Comparison of ENCODE assay signal across 14 cellular contexts in genomic region chr2:43041167-43041566, GRCh38.
DNase-seq lines count a peak whose midpoint lies in the region; ATAC-seq, FAIRE-seq and TF ChIP-seq lines count a peak whose summit lies in the region.
"Had no signal": no experiment of that assay in that cellular context is flagged by ENCODE, and none has a peak within 500 bp of the region (broad histone marks: within the 10 kb centered on the region; RNA-seq: fewer than 3 reads in every experiment).

No MANE protein-coding gene starts in this region.

- H3K79me2 ChIP-seq in H1 (ENCODE audit: control insufficient read depth in 1 of 2, insufficient read depth in 2 of 2, low read length in 2 of 2) (no peaks in the 10 kb centered on the region), osteoblast (ENCODE audit: insufficient read depth, low read length) (no peaks in the 10 kb centered on the region)

- TF ChIP-seq RAD21 in A549 (conservative IDR thresholded peaks at IDR 0.05 in 1 of 2, IDR thresholded peaks at IDR 0.05 in 1 of 2) (no peak), H1 (IDR thresholded peaks at IDR 0.05 in 1 of 2, conservative IDR thresholded peaks at IDR 0.05 in 1 of 2; ENCODE audit: low read depth in 2 of 2, low read length in 2 of 2) (no peak)

- H3K4ac ChIP-seq in H1 (replicated peaks; ENCODE audit: insufficient read length, low read depth, low read length): peak overlapping the region; percentile 80

- no peaks in the 10 kb centered on the region for H3K4me1 Mint-ChIP-seq in natural killer cell treated with Interleukin-12 subunit alpha and Interleukin-12 subunit beta and Interleukin-15 and Interleukin-18, amount 100 ng/mL, for 72 hours (ENCODE audit: low read depth in 2 of 2)

- H3K36me3 ChIP-seq in NT2/D1 (ENCODE audit: insufficient read depth, insufficient read length, low read length) (no peaks in the 10 kb centered on the region), H1 (ENCODE audit: control insufficient read depth in 2 of 4, insufficient read depth in 4 of 4, low read length in 3 of 4) (no peaks in the 10 kb centered on the region), osteoblast (ENCODE audit: insufficient read depth, low read length) (no peaks in the 10 kb centered on the region)

- peak overlapping the region; percentile 89 for H2BK120ac ChIP-seq in H1 (replicated peaks; ENCODE audit: low read depth, low read length)

- H3K27me3 Mint-ChIP-seq in natural killer cell treated with Interleukin-12 subunit alpha and Interleukin-12 subunit beta and Interleukin-15 and Interleukin-18, amount 100 ng/mL, for 72 hours: no peaks in the 10 kb centered on the region
- H3K27me3 Mint-ChIP-seq: T-cell had no signal

- H3K4me1 ChIP-seq in A549 (peaks cover 34% of the 10 kb centered on the region), NT2/D1 (ENCODE audit: insufficient read depth, insufficient read length) (peaks cover 13% of the 10 kb centered on the region), H1 (replicated peaks in 1 of 4; ENCODE audit: control insufficient read depth in 3 of 4, insufficient read depth in 4 of 4, low read length in 3 of 4) (peaks cover 0 to 10% (median 7%) of the 10 kb centered on the region in 4 experiments; a peak in 6 of 7 replicates), osteoblast (ENCODE audit: insufficient read depth, low read length) (peaks cover 21% of the 10 kb centered on the region)

- no peak overlapping the region for H3K23ac ChIP-seq in H1 (ENCODE audit: insufficient read length)

- peak overlapping the region; percentile 66; the same call in 1 of the 2 replicates for H2BK5ac ChIP-seq in H1 (ENCODE audit: low read depth, low read length)

- H3K9ac ChIP-seq in NT2/D1 (ENCODE audit: insufficient read length, low read depth): peak overlapping the region; percentile 76
- H3K9ac ChIP-seq in H1 (replicated peaks in 1 of 4; ENCODE audit: extremely low read depth in 1 of 4, low read depth in 3 of 4, low read length in 3 of 4): no peak overlapping the region

- TF ChIP-seq POLR2A in A549 (IDR thresholded peaks at IDR 0.05; ENCODE audit: low read length) (no peak), H1 (IDR thresholded peaks at IDR 0.05; ENCODE audit: control extremely low read depth in 1 of 2, low read depth in 2 of 2, low read length in 2 of 2) (no peak)

- no peaks in the 10 kb centered on the region for H3K36me3 Mint-ChIP-seq in natural killer cell treated with Interleukin-12 subunit alpha and Interleukin-12 subunit beta and Interleukin-15 and Interleukin-18, amount 100 ng/mL, for 72 hours
- H3K36me3 Mint-ChIP-seq: T-cell had no signal

- no peak for FAIRE-seq in A549 (lab: Jason Lieb, UNC)
- FAIRE-seq in H1 (lab: Jason Lieb, UNC): no peak
- FAIRE-seq: A204.1, small intestine had no signal

- no peaks in the 10 kb centered on the region for H3K79me1 ChIP-seq in H1 (ENCODE audit: low read depth, low read length)

- H3K9me3 ChIP-seq in A549 (no peaks in the 10 kb centered on the region), NT2/D1 (ENCODE audit: insufficient read depth, low read length) (no peaks in the 10 kb centered on the region), H1 (ENCODE audit: insufficient read depth in 2 of 2, low read depth in 1 of 2, low read length in 1 of 2) (no peaks in the 10 kb centered on the region), osteoblast (ENCODE audit: low read depth, low read length) (no peaks in the 10 kb centered on the region)

- no peak overlapping the region for H3K4me3 Mint-ChIP-seq in natural killer cell treated with Interleukin-12 subunit alpha and Interleukin-12 subunit beta and Interleukin-15 and Interleukin-18, amount 100 ng/mL, for 72 hours
- H3K4me3 Mint-ChIP-seq: T-cell had no signal

- POLR2A ChIA-PET in A549 (lab: Yijun Ruan, JAX) (interaction anchor here (1.0 to 1.6 kb wide), 4 partner anchors 69 to 186 kb away, joined by 3 to 8 read pairs (median 5); partner anchors contain the start of gene ZFP36L2), H1 (lab: Charles Lee; ENCODE audit: partially characterized antibody) (no interaction called here)

- H4K8ac ChIP-seq in H1 (ENCODE audit: extremely low read depth, insufficient read depth, low read length): peak overlapping the region; percentile 51; the same call in 1 of the 2 replicates

- H3K4me3 ChIP-seq in A549 (no peak overlapping the region), NT2/D1 (ENCODE audit: insufficient read length, low read depth) (no peak overlapping the region), H1 (ENCODE audit: extremely low read depth in 1 of 4, insufficient read depth in 2 of 4, low read depth in 3 of 4, low read length in 4 of 4) (no peak overlapping the region), osteoblast (ENCODE audit: insufficient read depth, low read length) (no peak overlapping the region)

- H2AFZ ChIP-seq in H1 (ENCODE audit: low read length) (peak overlapping the region; percentile 81), osteoblast (ENCODE audit: low read length) (no peak overlapping the region)

- H3K9me3 Mint-ChIP-seq in natural killer cell treated with Interleukin-12 subunit alpha and Interleukin-12 subunit beta and Interleukin-15 and Interleukin-18, amount 100 ng/mL, for 72 hours: no peaks in the 10 kb centered on the region
- H3K9me3 Mint-ChIP-seq: T-cell had no signal

- no peak overlapping the region for H3K18ac ChIP-seq in H1 (ENCODE audit: extremely low read depth, low read length)

- peak overlapping the region; percentile 97 for H2BK15ac ChIP-seq in H1 (ENCODE audit: low read length)

- no peaks in the 10 kb centered on the region for H3K27me3 ChIP-seq in NT2/D1 (ENCODE audit: insufficient read depth, insufficient read length)
- no peaks in the 10 kb centered on the region for H3K27me3 ChIP-seq in H1 (replicated peaks in 1 of 4; ENCODE audit: control insufficient read depth in 3 of 4, extremely low read depth in 1 of 4, insufficient read depth in 3 of 4, low read length in 3 of 4)
- no peaks in the 10 kb centered on the region for H3K27me3 ChIP-seq in osteoblast (ENCODE audit: insufficient read depth, low read length)

- H4K20me1 ChIP-seq in H1 (replicated peaks in 1 of 2; ENCODE audit: control insufficient read depth in 1 of 2, insufficient read depth in 2 of 2, low read length in 2 of 2): no peaks in the 10 kb centered on the region
- no peaks in the 10 kb centered on the region for H4K20me1 ChIP-seq in osteoblast (ENCODE audit: insufficient read depth, low read length)

- no peak for TF ChIP-seq EP300 in A549 (IDR thresholded peaks at IDR 0.05)
- no peak for TF ChIP-seq EP300 in H1 (IDR thresholded peaks at IDR 0.05; ENCODE audit: borderline replicate concordance in 1 of 2, low read depth in 2 of 2, low read length in 2 of 2)

- peak overlapping the region; percentile 80; the same call in 1 of the 2 replicates for H2BK20ac ChIP-seq in H1 (ENCODE audit: low read length)

- H2AK5ac ChIP-seq in H1 (ENCODE audit: low read depth, low read length): peak overlapping the region; percentile 65; the same call in 1 of the 2 replicates

- H3K27ac Mint-ChIP-seq in natural killer cell treated with Interleukin-12 subunit alpha and Interleukin-12 subunit beta and Interleukin-15 and Interleukin-18, amount 100 ng/mL, for 72 hours: no peak overlapping the region
- H3K27ac Mint-ChIP-seq: T-cell had no signal

- no peaks in the 10 kb centered on the region for H3K23me2 ChIP-seq in H1 (ENCODE audit: low read depth, low read length)

- DNase-seq in A549 (ENCODE audit: low read depth in 1 of 2, low spot score in 1 of 2) (no peak), NT2/D1 (ENCODE audit: low read depth, low spot score) (no peak), H1 (ENCODE audit: low read depth in 1 of 2, low spot score in 2 of 2) (no peak), osteoblast (ENCODE audit: insufficient read length, low spot score, missing footprints) (peak; percentile 43), NCI-H524 treated with DMSO at 0.1 percent for 48 hours (lab: John Stamatoyannopoulos, UW) (no peak), occipital lobe (lab: John Stamatoyannopoulos, UW) (no peak), HuH-7.5 (ENCODE audit: low spot score) (no peak)
- no peak for DNase-seq in natural killer cell treated with Interleukin-12 subunit alpha and Interleukin-12 subunit beta and Interleukin-15 and Interleukin-18, amount 100 ng/mL, for 72 hours (ENCODE audit: low spot score)
- DNase-seq: activated T-cell treated with anti-CD3 and anti-CD28 coated beads, Interleukin-2, amount 50 U/mL, for 48 hours; NCI-H2029 treated with DMSO at 0.1 percent for 48 hours; small intestine; T-cell had no signal

- TF ChIP-seq CTCF in A549 (IDR thresholded peaks at IDR 0.05) (no peak), H1 (IDR thresholded peaks at IDR 0.05; ENCODE audit: control extremely low read depth in 1 of 3, insufficient read depth in 1 of 3, low read depth in 1 of 3, low read length in 3 of 3) (no peak), osteoblast (IDR thresholded peaks at IDR 0.05; ENCODE audit: extremely low read depth, low read depth, low read length) (no peak)

- H3K56ac ChIP-seq in H1 (replicated peaks; ENCODE audit: insufficient read length, low read depth, low read length): no peak overlapping the region

- CTCF ChIA-PET in A549 (lab: Yijun Ruan, JAX): interaction anchor here (1.4 to 2.0 kb wide), 4 partner anchors 45 to 94 kb away, joined by 3 to 10 read pairs (median 6); no protein-coding TSS in a partner anchor
- CTCF ChIA-PET in H1 (lab: Charles Lee; ENCODE audit: partially characterized antibody): interaction anchor here (0.6 to 1.8 kb wide), 6 partner anchors 9 to 183 kb away, joined by 3 to 11 read pairs (median 4); no protein-coding TSS in a partner anchor

- ATAC-seq in A549: peak in 1 of 2 experiments; percentile 6; a peak in 3 of 6 replicates
- ATAC-seq in natural killer cell treated with Interleukin-12 subunit alpha and Interleukin-12 subunit beta and Interleukin-15 and Interleukin-18, amount 100 ng/mL, for 72 hours: no peak
- ATAC-seq: activated CD4-positive, CD25-positive, alpha-beta regulatory T cell treated with anti-CD3 and anti-CD28 coated beads, Interleukin-2, amount 50 U/mL, for 24 hours; T-cell had no signal

- H4K5ac ChIP-seq in H1 (ENCODE audit: insufficient read length, low read depth, low read length): no peak overlapping the region

- WGBS in A549 (ENCODE audit: missing lambda C conversion rate): 97% methylated on average over 3 of the region's 3 CpGs
- 84% methylated on average over 3 of the region's 3 CpGs; no CpG with 5 or more reads in 1 of the 2 experiments for WGBS in H1 (ENCODE audit: extremely low coverage in 1 of 2, insufficient coverage in 1 of 2, insufficient read length in 1 of 2, insufficient replicate concordance in 2 of 2, low coverage in 1 of 2, low lambda C conversion rate in 2 of 2, missing lambda C conversion rate in 1 of 2), 2 experiments

- no peak overlapping the region for H3K14ac ChIP-seq in H1 (ENCODE audit: insufficient read length)

- peak overlapping the region; percentile 83 for H3K4me2 ChIP-seq in A549
- H3K4me2 ChIP-seq in H1 (ENCODE audit: insufficient read depth in 1 of 2, low read depth in 2 of 2, low read length in 2 of 2): no peak overlapping the region
- H3K4me2 ChIP-seq in osteoblast (ENCODE audit: insufficient read depth, low read length): no peak overlapping the region

- H2BK12ac ChIP-seq in H1 (ENCODE audit: low read depth, low read length): peak overlapping the region; percentile 88; the same call in 1 of the 2 replicates

- H3K27ac ChIP-seq in A549 (peak overlapping the region; percentile 80 to 90), H1 (ENCODE audit: low read depth, low read length) (no peak overlapping the region), osteoblast (ENCODE audit: low read depth, low read length) (no peak overlapping the region)

- H4K91ac ChIP-seq in H1 (replicated peaks; ENCODE audit: insufficient read length, low read length): peak overlapping the region; percentile 94

Comparison
In these comparisons a context has a peak if more than half of its experiments do, and no peak if none do; other contexts are left out.
1. H3K27ac ChIP-seq: peak in A549 (2 of 2); none in H1 (single experiment) and osteoblast (single experiment).